18 cellular contexts compared by ENCODE assay signal in genomic region chr3:9175421-9175820, GRCh38.
DNase-seq lines count a peak whose midpoint lies in the region; ATAC-seq and TF ChIP-seq lines count a peak whose summit lies in the region.
"Had no signal": no experiment of that assay in that cellular context is flagged by ENCODE, and none has a peak within 500 bp of the region (broad histone marks: within the 10 kb centered on the region; RNA-seq: fewer than 3 reads in every experiment).

No MANE protein-coding gene starts in this region.

- DNase-seq in Daoy (ENCODE audit: low read depth) (peak; percentile 52), RWPE1 (ENCODE audit: low spot score) (peak; percentile 89), epithelial cell of prostate (ENCODE audit: low read depth, low spot score) (no peak), trophoblast cell (peak; percentile 51 to 66), esophagus squamous epithelium (lab: John Stamatoyannopoulos, UW) (no peak), NOMO-1 treated with dmso at 0.1 percent for 144 hours (lab: John Stamatoyannopoulos, UW; ENCODE audit: unreplicated experiment) (no peak), NCI-H510A treated with DMSO at 0.1 percent for 48 hours (lab: John Stamatoyannopoulos, UW) (no peak)
- DNase-seq: activated CD8-positive, alpha-beta memory T cell treated with anti-CD3 and anti-CD28 coated beads, Interleukin-2, amount 10 ng/mL, durations not matched to agents 7 days and 5 days; activated naive CD4-positive, alpha-beta T cell; central memory CD4-positive, alpha-beta T cell; DMS79 treated with DMSO at 0.1 percent for 48 hours; erythroblast; midbrain; NCI-H187 treated with DMSO at 0.1 percent for 48 hours; NCI-H774; uterus had no signal

- peak overlapping the region; percentile 92 for H3K27ac ChIP-seq in RWPE1
- H3K27ac ChIP-seq in epithelial cell of prostate: peak overlapping the region; percentile 91
- H3K27ac ChIP-seq in trophoblast cell (ENCODE audit: low read depth, low read length): no peak overlapping the region
- H3K27ac ChIP-seq in esophagus squamous epithelium: peak overlapping the region in 2 of 4 donors; percentile 14 to 16
- H3K27ac ChIP-seq: KMS-11, uterus had no signal

- no peak overlapping the region for H3K18ac ChIP-seq in trophoblast cell (ENCODE audit: low read length)

- H3K4me2 ChIP-seq in trophoblast cell (ENCODE audit: low read length): no peak overlapping the region
- H3K4me2 ChIP-seq: KMS-11 had no signal

- CTCF ChIA-PET in RWPE1 (lab: Yijun Ruan, JAX): no interaction called here

- no peak overlapping the region for H3K14ac ChIP-seq in trophoblast cell (ENCODE audit: low read length)

- no CpG with 5 or more reads among the region's 5 CpGs for WGBS in trophoblast cell (ENCODE audit: extremely low coverage, insufficient coverage, insufficient read length)
- 19 to 24% methylated on average over 4 of the region's 5 CpGs for WGBS in esophagus squamous epithelium, 2 donors

- H3K79me2 ChIP-seq in trophoblast cell (ENCODE audit: control insufficient read depth, insufficient read depth, low read length, poor library complexity): no peaks in the 10 kb centered on the region

- H4K8ac ChIP-seq in trophoblast cell (ENCODE audit: low read depth, low read length): no peak overlapping the region

- intact Hi-C loops in esophagus squamous epithelium (cut with DNase I): no loop called here

- H4K91ac ChIP-seq in trophoblast cell (ENCODE audit: low read depth, low read length): no peak overlapping the region

- H3K9me3 ChIP-seq in trophoblast cell (ENCODE audit: insufficient read depth, low read depth, low read length) (no peaks in the 10 kb centered on the region), esophagus squamous epithelium (no peaks in the 10 kb centered on the region)
- H3K9me3 ChIP-seq: uterus had no signal

- no peak overlapping the region for H2BK5ac ChIP-seq in trophoblast cell (ENCODE audit: low read depth, low read length, poor library complexity)

- H3K36me3 ChIP-seq in trophoblast cell (ENCODE audit: control insufficient read depth in 1 of 2, insufficient read depth in 2 of 2, low read length in 2 of 2): no peaks in the 10 kb centered on the region
- H3K36me3 ChIP-seq in esophagus squamous epithelium: no peaks in the 10 kb centered on the region
- H3K36me3 ChIP-seq: uterus had no signal

- H3K4me3 ChIP-seq in trophoblast cell (ENCODE audit: low read depth, low read length) (no peak overlapping the region), esophagus squamous epithelium (no peak overlapping the region)
- H3K4me3 ChIP-seq: uterus had no signal

- H2AFZ ChIP-seq in trophoblast cell (ENCODE audit: insufficient read depth, low read length, poor library complexity): no peak overlapping the region

- H2BK120ac ChIP-seq in trophoblast cell (ENCODE audit: insufficient read depth, low read length, poor library complexity): no peak overlapping the region

- H3K27me3 ChIP-seq in trophoblast cell (ENCODE audit: insufficient read depth, low read length): no peaks in the 10 kb centered on the region
- H3K27me3 ChIP-seq in esophagus squamous epithelium: no peaks in the 10 kb centered on the region
- H3K27me3 ChIP-seq: uterus had no signal

- H3K9ac ChIP-seq in trophoblast cell (ENCODE audit: low read length): no peak overlapping the region
- H3K9ac ChIP-seq: KMS-11 had no signal

- no peak for TF ChIP-seq POLR2A in esophagus squamous epithelium (IDR thresholded peaks at IDR 0.05)

- POLR2A ChIA-PET in RWPE1 (lab: Yijun Ruan, JAX; ENCODE audit: low non-redundant PET): no interaction called here

- H3K4me1 ChIP-seq in trophoblast cell (ENCODE audit: control insufficient read depth in 1 of 2, insufficient read depth in 2 of 2, low read length in 2 of 2) (peaks cover 2 to 6% of the 10 kb centered on the region in 2 experiments), esophagus squamous epithelium (peaks cover 3 to 64% (median 14%) of the 10 kb centered on the region in 3 donors)
- H3K4me1 ChIP-seq: uterus had no signal

- no peak overlapping the region for H3K4ac ChIP-seq in trophoblast cell (ENCODE audit: low read depth, low read length)

- TF ChIP-seq CTCF in RWPE1 (conservative IDR thresholded peaks at IDR 0.05; ENCODE audit: low read depth) (no peak), esophagus squamous epithelium (IDR thresholded peaks at IDR 0.05) (no peak)

- H2AK5ac ChIP-seq in trophoblast cell (ENCODE audit: low read length): no peak overlapping the region

- no peak overlapping the region for H4K12ac ChIP-seq in trophoblast cell (ENCODE audit: low read depth, low read length)

- no peak overlapping the region for H3K23ac ChIP-seq in trophoblast cell (ENCODE audit: low read length)

- no peak for ATAC-seq in GM21528 (IDR thresholded peaks at IDR 0.05; ENCODE audit: low FRiP score, unreplicated experiment)
- ATAC-seq: activated CD8-positive, alpha-beta memory T cell treated with anti-CD3 and anti-CD28 coated beads, Interleukin-2, amount 10 ng/mL, durations not matched to agents 7 days and 5 days had no signal

- no peaks in the 10 kb centered on the region for H3K79me1 ChIP-seq in trophoblast cell (ENCODE audit: low read length)

- H2BK12ac ChIP-seq in trophoblast cell (ENCODE audit: low read length): no peak overlapping the region

Comparison
In these comparisons a context has a peak if more than half of its experiments do, and no peak if none do; other contexts are left out.
1. DNase-seq: peak in Daoy (single experiment), RWPE1 (single experiment) and trophoblast cell (2 of 2); none in epithelial cell of prostate (single experiment), esophagus squamous epithelium (single experiment), NOMO-1 treated with dmso at 0.1 percent for 144 hours (single experiment) and NCI-H510A treated with DMSO at 0.1 percent for 48 hours (single experiment).